In the genomic region with DNA sequence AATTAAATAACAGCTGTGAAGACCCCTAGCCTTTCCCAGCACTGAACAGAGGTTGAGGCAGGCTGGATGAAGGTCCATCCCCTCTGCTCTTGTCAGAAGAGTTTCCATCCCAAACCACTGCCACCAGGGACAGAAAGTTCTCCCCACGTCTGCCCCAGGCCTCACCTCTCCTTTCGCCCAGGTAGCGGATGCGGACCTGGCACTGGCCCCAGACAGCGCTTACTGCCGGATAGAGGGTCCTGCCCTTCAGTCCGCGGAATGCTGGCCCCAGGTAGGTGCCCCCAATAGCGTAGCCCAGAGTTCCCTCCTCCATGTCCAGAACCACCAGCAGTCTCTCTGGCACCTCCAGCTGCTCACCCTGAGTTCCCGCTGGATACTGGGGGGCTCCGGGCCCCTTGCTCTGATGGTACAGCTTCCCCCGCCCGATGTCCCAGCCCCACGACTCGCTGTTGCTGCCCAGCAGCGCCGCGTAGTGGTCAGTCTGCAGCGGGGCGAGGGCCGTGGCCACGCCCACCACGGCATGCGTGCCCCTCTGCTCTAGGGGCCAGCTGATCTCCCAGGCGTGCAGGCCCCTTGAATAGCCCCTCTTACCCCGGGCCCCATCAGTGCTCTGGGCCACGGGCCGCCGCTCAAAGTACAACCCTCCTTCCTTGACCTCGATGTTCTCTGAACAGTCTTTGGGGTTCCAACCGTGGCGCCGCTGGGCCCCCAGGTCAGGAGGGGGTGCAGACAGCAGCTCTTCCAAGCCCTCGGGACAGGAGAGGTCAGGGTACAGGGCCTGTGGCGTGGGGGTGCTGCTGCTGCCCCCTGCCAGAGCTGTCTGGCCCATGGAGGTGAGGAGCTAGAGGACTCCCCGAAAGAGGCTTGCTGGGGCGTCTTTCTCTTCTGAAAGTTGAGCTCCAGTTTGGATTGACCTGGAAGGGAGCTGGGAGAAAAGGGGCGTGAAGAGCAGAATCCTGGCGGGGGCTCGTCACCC, we compare ENCODE assay signal across 8 cellular contexts. TPM values are rescaled to one million over a fixed set of nuclear protein-coding genes. Genes with fewer than 3 reads are reported as not detected.
DNase-seq lines count a peak whose midpoint lies in the region; ATAC-seq and TF ChIP-seq lines count a peak whose summit lies in the region.

No MANE protein-coding gene starts in this region.

- 2% methylated on average over 40 of the region's 40 CpGs for WGBS in liver

- H3K36me3 ChIP-seq in DOHH2 (ENCODE audit: control insufficient read depth, low read length): peaks cover 66% of the 10 kb centered on the region
- peaks cover 4 to 44% of the 10 kb centered on the region in 2 experiments; a peak in 2 of 3 replicates for H3K36me3 ChIP-seq in HEK293 (ENCODE audit: control insufficient read depth in 2 of 2, insufficient read depth in 1 of 2, low read length in 2 of 2)
- peaks cover 4 to 12% (median 7%) of the 10 kb centered on the region in 4 donors for H3K36me3 ChIP-seq in liver (ENCODE audit: control insufficient read depth in 4 of 4, insufficient read depth in 3 of 4, low read depth in 1 of 4, low read length in 3 of 4)

- peaks cover 34% of the 10 kb centered on the region for H3F3A ChIP-seq in DOHH2 (ENCODE audit: control insufficient read depth, insufficient read depth)

- no peaks in the 10 kb centered on the region for H3K9me3 ChIP-seq in DOHH2 (ENCODE audit: control insufficient read depth, insufficient read depth, low read length)
- no peaks in the 10 kb centered on the region for H3K9me3 ChIP-seq in HEK293 (ENCODE audit: control insufficient read depth, insufficient read depth, low read depth, low read length)
- no peaks in the 10 kb centered on the region for H3K9me3 ChIP-seq in liver (ENCODE audit: control insufficient read depth in 4 of 4, low read length in 3 of 4)

- DNase-seq in NCI-H2196 (lab: John Stamatoyannopoulos, UW; ENCODE audit: unreplicated experiment): peak; percentile 57
- peak; percentile 97 for DNase-seq in activated CD4-positive, alpha-beta T cell treated with anti-CD3 and anti-CD28 coated beads, Interleukin-2, amount 10 ng/mL, durations not matched to agents 24 days and 14 days
- DNase-seq in dedifferentiated amniotic fluid mesenchymal stem cell (ENCODE audit: extremely low spot score): peak; percentile 59
- peak; percentile 88 for DNase-seq in stimulated activated CD4-positive, alpha-beta T cell treated with anti-CD3 and anti-CD28 coated beads, Interleukin-4, amount 100 ng/mL, for 1 hour

- peak overlapping the region; percentile 87 for H3K27ac Mint-ChIP-seq in activated CD4-positive, alpha-beta T cell treated with anti-CD3 and anti-CD28 coated beads, Interleukin-2, amount 10 ng/mL, durations not matched to agents 24 days and 14 days

- peak overlapping the region; percentile 89 for H3K4me3 Mint-ChIP-seq in activated CD4-positive, alpha-beta T cell treated with anti-CD3 and anti-CD28 coated beads, Interleukin-2, amount 10 ng/mL, durations not matched to agents 24 days and 14 days

- no peaks in the 10 kb centered on the region for H3K9me2 ChIP-seq in DOHH2 (replicated peaks; ENCODE audit: control insufficient read depth, low read length)

- H3K4me3 ChIP-seq in DOHH2 (ENCODE audit: low read length) (peak overlapping the region; percentile 78), HEK293 (ENCODE audit: low read depth, low read length) (peak overlapping the region; percentile 67), liver (ENCODE audit: low read depth in 1 of 3, low read length in 3 of 3) (peak overlapping the region; percentile 69 to 76 (median 75))

- H3K27ac ChIP-seq in DOHH2 (ENCODE audit: low read depth, low read length) (peak overlapping the region; percentile 61), HEK293 (ENCODE audit: extremely low read depth, low read depth, low read length) (peak overlapping the region; percentile 54; the same call in 1 of the 2 replicates), liver (ENCODE audit: low read depth in 1 of 2, low read length in 2 of 2) (peak overlapping the region; percentile 52 to 67)

- ATAC-seq in HG03378 (IDR thresholded peaks at IDR 0.05; ENCODE audit: unreplicated experiment): no peak

- H4K20me1 ChIP-seq in DOHH2 (ENCODE audit: control insufficient read depth, insufficient read depth, low read depth, low read length): peaks cover 24% of the 10 kb centered on the region

- H3K4me1 Mint-ChIP-seq in activated CD4-positive, alpha-beta T cell treated with anti-CD3 and anti-CD28 coated beads, Interleukin-2, amount 10 ng/mL, durations not matched to agents 24 days and 14 days: peaks cover 50% of the 10 kb centered on the region

- peak; percentile 92 for TF ChIP-seq CTCF in DOHH2 (IDR thresholded peaks at IDR 0.05; ENCODE audit: low read depth, low read length, poor library complexity, severe bottlenecking)
- peak; percentile 99 for TF ChIP-seq CTCF in HEK293 (tag by site-specific recombination; IDR thresholded peaks at IDR 0.05)
- peak; percentile 90 for TF ChIP-seq CTCF in liver (IDR thresholded peaks at IDR 0.05; ENCODE audit: low read depth, low read length, missing input control)

- peak overlapping the region; percentile 36 to 65 for H3K9ac ChIP-seq in liver (ENCODE audit: low read depth in 1 of 2, low read length in 2 of 2)

- POLR2A ChIA-PET in HEK293 (lab: Yijun Ruan, JAX): interaction anchor here (0.5 to 3.7 kb wide), 37 partner anchors 8 to 338 kb away, joined by 3 to 88 read pairs (median 4); partner anchors contain the start of genes ATN1, C12orf57, CDCA3 and COPS7A

- intact Hi-C loops in activated CD4-positive, alpha-beta T cell treated with anti-CD3 and anti-CD28 coated beads, Interleukin-2, amount 10 ng/mL, durations not matched to agents 24 days and 14 days (cut with micrococcal nuclease): loop anchor here (1.0 to 5.0 kb wide), 11 partner anchors 19 to 338 kb away; partner anchors contain the start of genes C1RL, CHD4, ENO2 and GAPDH

- peaks cover 64% of the 10 kb centered on the region for H3K36me3 Mint-ChIP-seq in activated CD4-positive, alpha-beta T cell treated with anti-CD3 and anti-CD28 coated beads, Interleukin-2, amount 10 ng/mL, durations not matched to agents 24 days and 14 days (ENCODE audit: low read depth)

- peak overlapping the region; percentile 88 for H3K4me2 ChIP-seq in DOHH2 (ENCODE audit: low read length)

- no peaks in the 10 kb centered on the region for H3K9me3 Mint-ChIP-seq in activated CD4-positive, alpha-beta T cell treated with anti-CD3 and anti-CD28 coated beads, Interleukin-2, amount 10 ng/mL, durations not matched to agents 24 days and 14 days

- H3K4me1 ChIP-seq in DOHH2 (ENCODE audit: control insufficient read depth, low read length) (peaks cover 46% of the 10 kb centered on the region), HEK293 (ENCODE audit: control insufficient read depth, insufficient read depth, low read length) (peaks cover 2% of the 10 kb centered on the region; the same call in 1 of the 2 replicates), liver (ENCODE audit: control insufficient read depth in 4 of 4, insufficient read depth in 4 of 4, low read length in 3 of 4) (peaks cover 0 to 47% (median 34%) of the 10 kb centered on the region in 4 donors)

- TF ChIP-seq RAD21 in liver (IDR thresholded peaks at IDR 0.05): peak; percentile 52 to 74

- H3K79me2 ChIP-seq in DOHH2 (ENCODE audit: control insufficient read depth, low read length): peaks cover 34% of the 10 kb centered on the region

- CTCF ChIA-PET in HEK293 (lab: Yijun Ruan, JAX): interaction anchor here (0.5 to 5.3 kb wide), 48 partner anchors 9 to 829 kb away, joined by 3 to 71 read pairs (median 4); partner anchors contain the start of genes ATN1, C12orf57, C1RL and CDCA3

- H3K27me3 Mint-ChIP-seq in activated CD4-positive, alpha-beta T cell treated with anti-CD3 and anti-CD28 coated beads, Interleukin-2, amount 10 ng/mL, durations not matched to agents 24 days and 14 days: no peaks in the 10 kb centered on the region

- H3K27me3 ChIP-seq in DOHH2 (ENCODE audit: control insufficient read depth, low read length): no peaks in the 10 kb centered on the region; the same call in 1 of the 2 replicates
- H3K27me3 ChIP-seq in liver (ENCODE audit: control insufficient read depth in 4 of 4, insufficient read depth in 4 of 4, low read length in 3 of 4): no peaks in the 10 kb centered on the region

TF ChIP-seq in HEK293, 187 proteins besides CTCF, POLR2A, EP300 and RAD21 (continues in another document):
- TF ChIP-seq ZNF341 (tag by site-specific recombination; IDR thresholded peaks at IDR 0.05; ENCODE audit: low read depth): peak; percentile 88

TF ChIP-seq in liver, 16 proteins besides CTCF, POLR2A, EP300 and RAD21:
- TF ChIP-seq, protein P1, sequence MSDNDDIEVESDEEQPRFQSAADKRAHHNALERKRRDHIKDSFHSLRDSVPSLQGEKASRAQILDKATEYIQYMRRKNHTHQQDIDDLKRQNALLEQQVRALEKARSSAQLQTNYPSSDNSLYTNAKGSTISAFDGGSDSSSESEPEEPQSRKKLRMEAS (IDR thresholded peaks at IDR 0.05): no peak
- no peak for TF ChIP-seq EGR1 (IDR thresholded peaks at IDR 0.05; ENCODE audit: low read depth in 2 of 2)
- no peak for TF ChIP-seq TAF1 (conservative IDR thresholded peaks at IDR 0.05)
- TF ChIP-seq HNF4A (conservative IDR thresholded peaks at IDR 0.05): no peak
- TF ChIP-seq SP1 (IDR thresholded peaks at IDR 0.05): peak; percentile 9
- TF ChIP-seq YY1 (IDR thresholded peaks at IDR 0.05): peak; percentile 19

RNA-seq across cellular contexts. Expression of gene SPSB2, which starts 0.7 kb away (rescaled TPM):
- total RNA-seq in activated CD4-positive, alpha-beta T cell treated with anti-CD3 and anti-CD28 coated beads, Interleukin-2, amount 10 ng/mL, durations not matched to agents 24 days and 14 days: 3.4 TPM in 2 replicates
- total RNA-seq in liver: 1 to 10 TPM; 3.2 to 4.3 TPM
- 1 to 10 TPM; 3.9 to 4.6 TPM for polyA plus RNA-seq in liver

RNA-seq across cellular contexts. Expression of gene TPI1, which starts 5.0 kb away (rescaled TPM):
- total RNA-seq in activated CD4-positive, alpha-beta T cell treated with anti-CD3 and anti-CD28 coated beads, Interleukin-2, amount 10 ng/mL, durations not matched to agents 24 days and 14 days: 1,614 and 1,630 TPM in 2 replicates
- 100 to 1,000 TPM; 190 to 252 TPM for total RNA-seq in liver
- 100 to 1,000 TPM; 540 to 547 TPM for polyA plus RNA-seq in liver

RNA-seq across cellular contexts. Expression of gene USP5, which starts 20.4 kb away (rescaled TPM):
- total RNA-seq in activated CD4-positive, alpha-beta T cell treated with anti-CD3 and anti-CD28 coated beads, Interleukin-2, amount 10 ng/mL, durations not matched to agents 24 days and 14 days: 121 TPM in 2 replicates
- total RNA-seq in liver: 10 to 100 TPM; 39.8 to 41.0 TPM
- polyA plus RNA-seq in liver: 10 to 100 TPM; 15.2 to 31.6 TPM

RNA-seq across cellular contexts. Expression of gene CDCA3, which starts 21.3 kb away (rescaled TPM):
- total RNA-seq in activated CD4-positive, alpha-beta T cell treated with anti-CD3 and anti-CD28 coated beads, Interleukin-2, amount 10 ng/mL, durations not matched to agents 24 days and 14 days: 32.6 and 33.7 TPM in 2 replicates
- total RNA-seq in liver: 10 to 100 TPM in 1 of 2 donors, under 1 TPM in 1; 0.25 to 26.0 TPM
- polyA plus RNA-seq in liver: 1 to 10 TPM; 1.3 to 3.9 TPM

RNA-seq across cellular contexts. Expression of gene GNB3, which starts 31.6 kb away (rescaled TPM):
- 1.6 and 1.7 TPM in 2 replicates for total RNA-seq in activated CD4-positive, alpha-beta T cell treated with anti-CD3 and anti-CD28 coated beads, Interleukin-2, amount 10 ng/mL, durations not matched to agents 24 days and 14 days
- total RNA-seq in liver: under 1 TPM in 1 of 2 donors, not detected in 1; under 0.01 TPM
- under 1 TPM in 1 of 2 donors, not detected in 1; 0.12 TPM for polyA plus RNA-seq in liver
